Comparison of ENCODE assay signal across 8 cellular contexts in the genomic region with DNA sequence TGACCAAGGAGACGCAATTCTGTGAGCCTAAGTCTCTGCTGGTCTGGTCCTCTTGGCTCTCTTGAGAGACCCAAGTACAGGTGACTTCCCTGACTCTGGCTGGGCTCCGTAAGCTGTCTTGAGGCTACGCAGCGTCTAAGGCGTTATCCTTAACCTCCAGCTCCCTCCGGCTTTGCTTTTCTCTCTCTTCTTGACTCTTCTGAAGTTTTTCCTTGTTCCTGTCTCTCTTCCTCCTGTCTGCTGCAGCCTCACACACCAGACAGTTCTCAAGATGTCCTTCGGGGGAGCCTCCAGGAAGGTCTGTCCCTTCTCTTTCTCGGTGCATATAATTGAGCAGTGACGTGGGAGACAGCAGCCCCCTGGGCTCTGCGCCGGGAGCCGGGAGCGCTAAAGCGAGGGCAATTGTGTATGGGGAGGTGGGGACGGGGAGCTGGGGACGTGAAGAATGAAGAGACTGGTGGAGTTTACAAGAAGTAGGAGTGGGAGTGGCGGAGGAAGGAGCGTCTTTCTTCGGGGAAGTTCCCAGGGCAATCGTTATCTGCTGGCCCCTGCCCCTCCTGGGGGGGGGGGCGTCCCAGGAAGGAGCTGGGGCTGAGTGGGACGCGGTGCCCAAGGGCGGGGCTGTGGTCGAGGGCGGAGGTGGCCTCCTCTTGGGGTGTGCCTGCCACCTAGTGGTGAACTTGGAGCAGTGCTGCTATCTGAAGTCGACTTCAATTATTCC. TPM values are rescaled to one million over a fixed set of nuclear protein-coding genes. Genes with fewer than 3 reads are reported as not detected.
DNase-seq lines count a peak whose midpoint lies in the region; ATAC-seq and TF ChIP-seq lines count a peak whose summit lies in the region.

No MANE protein-coding gene starts in this region.

- TF ChIP-seq CTCF in BJ (IDR thresholded peaks at IDR 0.05; ENCODE audit: insufficient read depth, low read depth, low read length), result peak; percentile 89
- TF ChIP-seq CTCF in foreskin keratinocyte (conservative IDR thresholded peaks at IDR 0.05), result peak; percentile 94

- CTCF ChIA-PET in BJ (lab: Yijun Ruan, JAX), result interaction anchor here (0.6 to 4.3 kb wide), 26 partner anchors 9 to 1159 kb away, joined by 3 to 72 read pairs (median 4); no protein-coding TSS in a partner anchor

- H2AFZ ChIP-seq in neuron (ENCODE audit: low read depth, low read length), result peak overlapping the region; percentile 89

- H3K9me3 Mint-ChIP-seq in stimulated activated naive CD8-positive, alpha-beta T cell treated with anti-CD3 and anti-CD28 coated beads, Interleukin-15, amount 100 ng/mL, for 72 hours, result no peaks in the 10 kb centered on the region

- H3K4me3 ChIP-seq in BJ (ENCODE audit: low read depth, low read length), result peak overlapping the region; percentile 45
- peak overlapping the region; percentile 37 for H3K4me3 ChIP-seq in neuron (ENCODE audit: low read length)

- no peaks in the 10 kb centered on the region for H3K9me3 ChIP-seq in neuron (ENCODE audit: low read length)

- no peak overlapping the region for H3K27ac Mint-ChIP-seq in stimulated activated naive CD8-positive, alpha-beta T cell treated with anti-CD3 and anti-CD28 coated beads, Interleukin-15, amount 100 ng/mL, for 72 hours

- no peaks in the 10 kb centered on the region for H3K36me3 ChIP-seq in BJ (ENCODE audit: control insufficient read depth, insufficient read depth, low read length)
- H3K36me3 ChIP-seq in neuron (ENCODE audit: insufficient read depth, low read length), result no peaks in the 10 kb centered on the region

- ATAC-seq in HG03520 (IDR thresholded peaks at IDR 0.05; ENCODE audit: unreplicated experiment), result peak; percentile 68
- ATAC-seq in foreskin keratinocyte, result peak; percentile 90
- ATAC-seq in stimulated activated naive CD8-positive, alpha-beta T cell treated with anti-CD3 and anti-CD28 coated beads, Interleukin-15, amount 100 ng/mL, for 72 hours, result peak; percentile 90

- POLR2A ChIA-PET in BJ (lab: Charles Lee), result interaction anchor here (0.6 kb wide), 1 partner anchor 1485 kb away, joined by 3 read pairs; no protein-coding TSS in a partner anchor

- H3K4me3 Mint-ChIP-seq in stimulated activated naive CD8-positive, alpha-beta T cell treated with anti-CD3 and anti-CD28 coated beads, Interleukin-15, amount 100 ng/mL, for 72 hours, result peak overlapping the region; percentile 81 to 82

- H3K27ac ChIP-seq in foreskin keratinocyte, result no peak overlapping the region

- DNase-seq in BJ (ENCODE audit: low read depth), result no peak
- DNase-seq in GM19238 (ENCODE audit: insufficient read length, low spot score), result peak; percentile 73
- DNase-seq in RPMI8226, result peak; percentile 57
- DNase-seq in activated gamma-delta T cell (lab: John Stamatoyannopoulos, UW), result peak; percentile 16
- peak; percentile 5 to 33 for DNase-seq in foreskin keratinocyte
- peak; percentile 57 to 70 for DNase-seq in stimulated activated naive CD8-positive, alpha-beta T cell treated with anti-CD3 and anti-CD28 coated beads, Interleukin-15, amount 100 ng/mL, for 72 hours

- peaks cover 14% of the 10 kb centered on the region for H3K4me1 Mint-ChIP-seq in stimulated activated naive CD8-positive, alpha-beta T cell treated with anti-CD3 and anti-CD28 coated beads, Interleukin-15, amount 100 ng/mL, for 72 hours

- no peaks in the 10 kb centered on the region for H3K27me3 ChIP-seq in BJ (ENCODE audit: control insufficient read depth, insufficient read depth, low read length)
- peaks cover 4% of the 10 kb centered on the region for H3K27me3 ChIP-seq in foreskin keratinocyte
- H3K27me3 ChIP-seq in neuron (ENCODE audit: insufficient read depth, low read length), result peaks cover 3% of the 10 kb centered on the region

- H3K27me3 Mint-ChIP-seq in stimulated activated naive CD8-positive, alpha-beta T cell treated with anti-CD3 and anti-CD28 coated beads, Interleukin-15, amount 100 ng/mL, for 72 hours, result peaks cover 9% of the 10 kb centered on the region

- H3K4me1 ChIP-seq in foreskin keratinocyte (no peaks in the 10 kb centered on the region), neuron (ENCODE audit: insufficient read depth, low read length) (no peaks in the 10 kb centered on the region)

RNA-seq across cellular contexts. Expression of gene PIRT, which starts 6.9 kb away (rescaled TPM):
- polyA plus RNA-seq in BJ (2011; rRNA removed) (not detected in 2 replicates), foreskin keratinocyte (not detected in 2 replicates)
- not detected in 2 replicates for polyA minus RNA-seq in BJ (2011; rRNA and poly(A)+ RNA removed)
- not detected in 2 replicates for total RNA-seq in foreskin keratinocyte

RNA-seq across cellular contexts. Expression of gene TMEM238L, which starts 40.9 kb away (rescaled TPM):
- not detected in 2 replicates for polyA plus RNA-seq in BJ (2011; rRNA removed)
- polyA minus RNA-seq in BJ (2011; rRNA and poly(A)+ RNA removed), result not detected in 2 replicates
- not detected in 2 replicates for total RNA-seq in foreskin keratinocyte
- not detected in 2 replicates for polyA plus RNA-seq in foreskin keratinocyte
